In the genomic region with DNA sequence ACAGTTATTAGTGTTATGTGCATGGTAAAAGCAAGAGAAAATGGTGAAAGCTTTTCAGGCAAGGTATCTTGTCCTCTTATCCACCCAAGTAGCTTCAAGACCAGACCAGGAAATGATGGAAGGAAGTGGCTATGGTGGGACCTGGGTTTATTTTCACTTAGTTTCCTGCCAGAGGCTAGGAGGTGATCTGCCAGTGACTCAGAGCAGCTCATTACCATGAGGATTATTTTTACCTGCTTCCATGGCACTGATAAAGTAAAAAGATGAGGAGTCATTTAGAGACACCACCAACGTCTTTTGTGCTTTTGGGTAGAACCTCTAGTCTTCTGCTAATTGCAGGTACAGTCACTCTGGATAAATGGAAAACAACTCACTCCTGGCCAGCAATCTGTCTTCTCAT, we compare ENCODE assay signal across 29 cellular contexts.
"Had no signal": no experiment of that assay in that cellular context is flagged by ENCODE, and none has a peak within 500 bp of the region (broad histone marks: within the 10 kb centered on the region; RNA-seq: fewer than 3 reads in every experiment).

No MANE protein-coding gene starts in this region.

- H3K4me1 Mint-ChIP-seq: activated CD4-positive, alpha-beta memory T cell treated with anti-CD3 and anti-CD28 coated beads, Interleukin-2, amount 10 ng/mL, durations not matched to agents 7 days and 5 days; activated CD8-positive, alpha-beta memory T cell treated with anti-CD3 and anti-CD28 coated beads, Interleukin-2, amount 10 ng/mL, durations not matched to agents 7 days and 5 days; activated naive CD4-positive, alpha-beta T cell treated with anti-CD3 and anti-CD28 coated beads, Interleukin-2, amount 50 U/mL, for 24 hours; activated naive CD8-positive, alpha-beta T cell treated with anti-CD3 and anti-CD28 coated beads, Interleukin-2, amount 10 ng/mL, durations not matched to agents 7 days and 5 days; central memory CD8-positive, alpha-beta T cell had no signal

- H3K4me1 ChIP-seq: ascending aorta, SJCRH30 had no signal

- H3K27me3 Mint-ChIP-seq: activated CD4-positive, alpha-beta memory T cell treated with anti-CD3 and anti-CD28 coated beads, Interleukin-2, amount 10 ng/mL, durations not matched to agents 7 days and 5 days; activated CD8-positive, alpha-beta memory T cell treated with anti-CD3 and anti-CD28 coated beads, Interleukin-2, amount 10 ng/mL, durations not matched to agents 7 days and 5 days; activated naive CD4-positive, alpha-beta T cell treated with anti-CD3 and anti-CD28 coated beads, Interleukin-2, amount 50 U/mL, for 24 hours; activated naive CD8-positive, alpha-beta T cell treated with anti-CD3 and anti-CD28 coated beads, Interleukin-2, amount 10 ng/mL, durations not matched to agents 7 days and 5 days; central memory CD8-positive, alpha-beta T cell had no signal

- H3K36me3 Mint-ChIP-seq: activated CD8-positive, alpha-beta memory T cell treated with anti-CD3 and anti-CD28 coated beads, Interleukin-2, amount 10 ng/mL, durations not matched to agents 7 days and 5 days; activated naive CD4-positive, alpha-beta T cell treated with anti-CD3 and anti-CD28 coated beads, Interleukin-2, amount 50 U/mL, for 24 hours; activated naive CD8-positive, alpha-beta T cell treated with anti-CD3 and anti-CD28 coated beads, Interleukin-2, amount 10 ng/mL, durations not matched to agents 7 days and 5 days had no signal

- H3K9me3 ChIP-seq: ascending aorta, MG63, SJCRH30 had no signal

- H3K4me3 Mint-ChIP-seq: activated CD4-positive, alpha-beta memory T cell treated with anti-CD3 and anti-CD28 coated beads, Interleukin-2, amount 10 ng/mL, durations not matched to agents 7 days and 5 days; activated CD8-positive, alpha-beta memory T cell treated with anti-CD3 and anti-CD28 coated beads, Interleukin-2, amount 10 ng/mL, durations not matched to agents 7 days and 5 days; activated naive CD4-positive, alpha-beta T cell treated with anti-CD3 and anti-CD28 coated beads, Interleukin-2, amount 50 U/mL, for 24 hours; activated naive CD8-positive, alpha-beta T cell treated with anti-CD3 and anti-CD28 coated beads, Interleukin-2, amount 10 ng/mL, durations not matched to agents 7 days and 5 days; central memory CD8-positive, alpha-beta T cell had no signal

- H3K36me3 ChIP-seq: ascending aorta, cardiac muscle cell, MG63, SJCRH30, WERI-Rb-1 had no signal

- H3K27me3 ChIP-seq: ascending aorta, cardiac muscle cell, SJCRH30 had no signal

- H3K27ac Mint-ChIP-seq: activated CD4-positive, alpha-beta memory T cell treated with anti-CD3 and anti-CD28 coated beads, Interleukin-2, amount 10 ng/mL, durations not matched to agents 7 days and 5 days; activated CD8-positive, alpha-beta memory T cell treated with anti-CD3 and anti-CD28 coated beads, Interleukin-2, amount 10 ng/mL, durations not matched to agents 7 days and 5 days; activated naive CD4-positive, alpha-beta T cell treated with anti-CD3 and anti-CD28 coated beads, Interleukin-2, amount 50 U/mL, for 24 hours; activated naive CD8-positive, alpha-beta T cell treated with anti-CD3 and anti-CD28 coated beads, Interleukin-2, amount 10 ng/mL, durations not matched to agents 7 days and 5 days had no signal

- H3K4me3 ChIP-seq: ascending aorta, cardiac muscle cell, MG63, SJCRH30, SK-N-MC had no signal

- H3K9me3 Mint-ChIP-seq: activated CD4-positive, alpha-beta memory T cell treated with anti-CD3 and anti-CD28 coated beads, Interleukin-2, amount 10 ng/mL, durations not matched to agents 7 days and 5 days; activated naive CD8-positive, alpha-beta T cell treated with anti-CD3 and anti-CD28 coated beads, Interleukin-2, amount 10 ng/mL, durations not matched to agents 7 days and 5 days; central memory CD8-positive, alpha-beta T cell had no signal

- H3K27ac ChIP-seq: ascending aorta, cardiac muscle cell, SJCRH30, SK-N-MC, WERI-Rb-1 had no signal

- DNase-seq: activated CD4-positive, alpha-beta memory T cell treated with anti-CD3 and anti-CD28 coated beads, Interleukin-2, amount 10 ng/mL, durations not matched to agents 7 days and 5 days; activated CD4-positive, alpha-beta T cell treated with anti-CD3 and anti-CD28 coated beads for 1 hour; activated CD4-positive, alpha-beta T cell treated with anti-CD3 and anti-CD28 coated beads for 48 hours; activated CD4-positive, CD25-positive, alpha-beta regulatory T cell; activated CD8-positive, alpha-beta memory T cell treated with anti-CD3 and anti-CD28 coated beads for 24 hours; activated CD8-positive, alpha-beta memory T cell treated with anti-CD3 and anti-CD28 coated beads, Interleukin-2, amount 10 ng/mL, durations not matched to agents 7 days and 5 days; activated CD8-positive, alpha-beta memory T cell treated with anti-CD3 and anti-CD28 coated beads, Interleukin-2, amount 50 U/mL, for 48 hours; activated effector memory CD4-positive, alpha-beta T cell treated with Interleukin-2 at 50 U/mL for 16 hours; activated naive CD4-positive, alpha-beta T cell; activated naive CD8-positive, alpha-beta T cell treated with anti-CD3 and anti-CD28 coated beads, Interleukin-2, amount 10 ng/mL, durations not matched to agents 7 days and 5 days; activated T-cell treated with anti-CD3 and anti-CD28 coated beads, Interleukin-2, amount 50 U/mL, for 48 hours; amygdala; MG63; NCI-H1048; NCI-H1105 treated with DMSO at 0.1 percent for 48 hours; NCI-H1436; NCI-H1694 treated with DMSO at 0.1 percent for 48 hours; NCI-H2029; NCI-H345; NCI-H524 treated with DMSO at 0.1 percent for 48 hours; SHP77; SJCRH30; T1000; WERI-Rb-1 had no signal
